8 cellular contexts compared by ENCODE assay signal in the genomic region with DNA sequence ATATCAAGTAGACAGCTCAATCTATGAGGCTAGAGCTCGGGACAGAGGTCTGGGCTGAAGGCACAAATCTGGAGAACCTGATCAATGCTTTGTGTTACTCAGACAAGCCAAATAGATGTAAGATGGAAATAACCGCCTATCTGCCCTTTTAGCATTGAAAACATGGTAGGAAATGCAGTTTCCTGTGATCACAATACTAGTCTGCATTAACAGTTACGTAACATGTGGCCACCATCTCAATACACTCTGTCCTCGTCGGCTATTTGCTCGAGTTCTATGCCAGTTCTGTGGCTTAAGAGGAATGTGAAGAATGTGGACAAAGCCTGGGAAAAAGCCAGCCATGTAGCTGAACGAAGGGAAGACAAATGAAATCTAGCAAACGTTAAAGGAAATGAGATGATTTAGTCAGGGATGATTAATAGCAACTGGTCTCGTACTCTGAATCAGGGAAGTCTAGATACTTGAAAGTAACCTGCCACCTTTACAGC.
A peak's percentile ranks its signal among the peaks of the same experiment; 100 is the strongest.
DNase-seq lines count a peak whose midpoint lies in the region; ATAC-seq, FAIRE-seq and TF ChIP-seq lines count a peak whose summit lies in the region.

No MANE protein-coding gene starts in this region.

- peaks cover 3 to 10% of the 10 kb centered on the region in 2 donors for H3K4me1 ChIP-seq in breast epithelium
- peaks cover 11 to 19% of the 10 kb centered on the region in 2 donors for H3K4me1 ChIP-seq in left lung

- H3K27me3 ChIP-seq in breast epithelium (no peaks in the 10 kb centered on the region), left lung (no peaks in the 10 kb centered on the region)

- TF ChIP-seq POLR2A in breast epithelium (IDR thresholded peaks at IDR 0.05): no peak

- peak overlapping the region; percentile 81 to 84 for H3K27ac ChIP-seq in breast epithelium
- H3K27ac ChIP-seq in left lung: peak overlapping the region; percentile 65 to 70

- no peak overlapping the region for H3K4me3 ChIP-seq in breast epithelium
- H3K4me3 ChIP-seq in left lung: no peak overlapping the region

- H3K36me3 ChIP-seq in breast epithelium (no peaks in the 10 kb centered on the region), left lung (no peaks in the 10 kb centered on the region)

- FAIRE-seq in urothelium cell line (lab: Jason Lieb, UNC): peak; percentile 9

- ATAC-seq in left lung (peak; percentile 97), GM21367 (IDR thresholded peaks at IDR 0.05; ENCODE audit: unreplicated experiment) (no peak), HG03521 (IDR thresholded peaks at IDR 0.05; ENCODE audit: unreplicated experiment) (no peak)

- TF ChIP-seq CTCF in breast epithelium (IDR thresholded peaks at IDR 0.05): no peak
- no peak for TF ChIP-seq CTCF in left lung (IDR thresholded peaks at IDR 0.05)

- H3K9me3 ChIP-seq in breast epithelium: no peaks in the 10 kb centered on the region
- H3K9me3 ChIP-seq in left lung: no peaks in the 10 kb centered on the region

- DNase-seq in NOMO-1 treated with DMSO at 0.1 percent for 48 hours (lab: John Stamatoyannopoulos, UW; ENCODE audit: unreplicated experiment) (peak; percentile 44), NOMO-1 treated with dmso at 0.1 percent for 144 hours (lab: John Stamatoyannopoulos, UW; ENCODE audit: unreplicated experiment) (no peak), breast epithelium (ENCODE audit: low spot score in 2 of 2) (peak in 1 of 2 donors; percentile 92), left lung (no peak), urothelium cell line (ENCODE audit: low spot score) (peak; percentile 85), UCSD-AML1 (lab: John Stamatoyannopoulos, UW; ENCODE audit: unreplicated experiment) (no peak)

- intact Hi-C loops in breast epithelium (cut with DNase I; ENCODE audit: low total_unique reads) (no loop called here), left lung (cut with DNase I) (no loop called here)

Comparison
In these comparisons a context has a peak if more than half of its experiments do, and no peak if none do; other contexts are left out.
1. DNase-seq: peak in NOMO-1 treated with DMSO at 0.1 percent for 48 hours (single experiment) and urothelium cell line (single experiment); none in NOMO-1 treated with dmso at 0.1 percent for 144 hours (single experiment), left lung (0 of 2) and UCSD-AML1 (single experiment).